Comparison of ENCODE assay signal across 23 cellular contexts in the genomic region with DNA sequence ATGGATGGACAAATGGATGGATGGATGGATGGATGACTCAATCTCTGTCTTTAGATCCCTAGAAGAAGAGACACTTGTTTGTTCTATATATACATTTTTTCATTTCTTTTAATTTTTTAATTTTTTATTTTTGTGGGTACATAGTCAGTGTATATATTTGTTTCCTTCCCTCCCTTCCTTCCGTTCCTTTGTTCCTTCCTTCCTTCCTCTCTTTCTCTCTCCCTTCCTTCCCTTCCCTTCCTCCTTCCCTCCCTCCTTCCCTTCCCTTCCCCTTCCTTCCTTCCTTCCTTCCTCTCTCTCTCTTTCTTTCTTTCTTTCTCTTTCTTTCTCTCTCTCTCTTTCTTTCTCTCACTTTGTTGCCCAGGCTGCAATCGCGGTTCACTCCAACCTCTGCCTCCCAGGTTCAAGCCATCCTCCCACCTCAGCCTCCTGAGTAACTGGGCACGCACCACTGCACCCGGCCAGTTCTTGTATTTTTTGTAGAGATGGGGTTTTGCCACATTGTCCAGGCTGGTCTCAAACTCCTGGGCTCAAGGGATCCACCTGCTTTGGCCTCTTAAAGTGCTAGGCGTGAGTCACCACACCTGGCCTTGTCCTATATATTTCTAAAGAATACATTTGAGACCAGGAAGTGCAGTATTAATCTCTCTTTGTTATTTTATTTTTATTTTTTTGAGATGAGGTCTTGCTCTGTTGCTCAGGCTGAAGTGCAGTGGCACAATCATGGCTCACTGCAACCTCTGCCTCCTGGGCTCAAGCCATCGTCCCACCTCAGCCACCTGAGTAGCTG.
"Had no signal": no experiment of that assay in that cellular context is flagged by ENCODE, and none has a peak within 500 bp of the region (broad histone marks: within the 10 kb centered on the region; RNA-seq: fewer than 3 reads in every experiment).

No MANE protein-coding gene starts in this region.

- ATAC-seq: activated CD4-positive, CD25-positive, alpha-beta regulatory T cell treated with anti-CD3 and anti-CD28 coated beads, Interleukin-2, amount 50 U/mL, for 24 hours; effector memory CD8-positive, alpha-beta T cell; gastroesophageal sphincter; stimulated activated naive B cell treated with anti-CD40 and anti-IgM and Interleukin-4, amounts not matched to agents 10 μg/mL and 1 μg/mL and 100 μg/mL, for 72 hours had no signal

- H3K9me3 ChIP-seq: ascending aorta, gastroesophageal sphincter, left lung, right atrium auricular region, tibial nerve had no signal

- H3K4me3 ChIP-seq: ascending aorta, cardiac muscle cell, coronary artery, gastroesophageal sphincter, left lung, right atrium auricular region, tibial nerve had no signal

- H3K36me3 ChIP-seq: ascending aorta, cardiac muscle cell, gastroesophageal sphincter, left lung, right atrium auricular region, tibial nerve had no signal

- DNase-seq: activated CD4-positive, alpha-beta memory T cell treated with anti-CD3 and anti-CD28 coated beads for 36 hours; activated CD4-positive, alpha-beta T cell treated with anti-CD3 and anti-CD28 coated beads, Interleukin-2, amount 10 ng/mL, durations not matched to agents 24 days and 14 days; activated CD8-positive, alpha-beta memory T cell treated with anti-CD3 and anti-CD28 coated beads, Interleukin-2, amount 50 U/mL, for 4 hours; activated gamma-delta T cell; activated naive CD4-positive, alpha-beta T cell treated with anti-CD3 and anti-CD28 coated beads, Interleukin-2, amount 10 ng/mL, durations not matched to agents 7 days and 5 days; activated naive CD8-positive, alpha-beta T cell treated with anti-CD3 and anti-CD28 coated beads, Interleukin-2, amount 10 ng/mL, durations not matched to agents 7 days and 5 days; activated T-cell treated with anti-CD3 and anti-CD28 coated beads, Interleukin-2, amount 50 U/mL, for 24 hours; dorsolateral prefrontal cortex; effector memory CD8-positive, alpha-beta T cell; hippocampal formation; kidney glomerular epithelial cell; left lung; stimulated activated CD4-positive, alpha-beta T cell treated with anti-CD3 and anti-CD28 coated beads, Interleukin-15, amount 100 ng/mL, for 24 hours; stimulated activated CD4-positive, alpha-beta T cell treated with anti-CD3 and anti-CD28 coated beads, Interleukin-2, amount 100 ng/mL, for 24 hours; stimulated activated naive B cell treated with anti-CD40 and anti-IgM and Interleukin-4, amounts not matched to agents 10 μg/mL and 1 μg/mL and 100 μg/mL, for 72 hours; T-helper 1 cell had no signal

- H3K27ac ChIP-seq: ascending aorta, cardiac muscle cell, coronary artery, gastroesophageal sphincter, left lung, right atrium auricular region had no signal

- H3K4me1 ChIP-seq: ascending aorta, left lung, right atrium auricular region had no signal

- H3K27me3 ChIP-seq: ascending aorta, cardiac muscle cell, dorsolateral prefrontal cortex, gastroesophageal sphincter, left lung, right atrium auricular region, tibial nerve had no signal
